Comparison of ENCODE assay signal across 5 cellular contexts in the genomic region with DNA sequence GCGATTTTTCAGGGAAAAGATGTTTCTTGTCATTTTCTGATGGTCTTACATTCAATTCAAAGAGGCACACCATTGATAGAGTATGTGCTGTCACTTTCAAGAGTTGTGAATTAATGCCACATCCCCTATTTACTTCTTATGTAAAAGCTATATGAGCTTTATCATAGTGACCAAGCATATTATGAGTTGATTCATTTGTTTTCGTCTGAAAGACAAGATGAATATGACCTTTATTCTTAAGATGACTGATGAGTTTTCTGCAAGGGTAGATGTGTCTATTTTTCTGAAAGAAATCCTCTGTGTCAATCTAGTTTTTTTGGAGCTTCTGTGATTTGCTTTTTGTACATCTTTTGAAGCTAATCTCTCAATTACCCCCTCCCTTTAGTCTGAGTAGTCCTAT.
"Had no signal": no experiment of that assay in that cellular context is flagged by ENCODE, and none has a peak within 500 bp of the region (broad histone marks: within the 10 kb centered on the region; RNA-seq: fewer than 3 reads in every experiment).

No MANE protein-coding gene starts in this region.

- DNase-seq: GM23248, GOT3, H9, HCEC 1CT, KBM-7 had no signal
